ENCODE assay signal across 8 cellular contexts in genomic region chr22:28029201-28029948, GRCh38.
A peak's percentile ranks its signal among the peaks of the same experiment; 100 is the strongest.
DNase-seq lines count a peak whose midpoint lies in the region; ATAC-seq and TF ChIP-seq lines count a peak whose summit lies in the region.

No MANE protein-coding gene starts in this region.

- H3K36me3 ChIP-seq in A673 (ENCODE audit: insufficient read depth, low read length, poor library complexity, severe bottlenecking), result peaks cover 6% of the 10 kb centered on the region
- no peaks in the 10 kb centered on the region for H3K36me3 ChIP-seq in adrenal gland (replicated peaks in 1 of 2)
- H3K36me3 ChIP-seq in lower lobe of right lung, result peaks cover 10% of the 10 kb centered on the region

- peak; percentile 80 for DNase-seq in A673 (ENCODE audit: low spot score)
- peak; percentile 68 to 95 (median 82) for DNase-seq in NCI-H1417 (lab: John Stamatoyannopoulos, UW)
- peak; percentile 54 to 87 (median 69) for DNase-seq in adrenal gland
- DNase-seq in lower lobe of right lung, result peak; percentile 61
- no peak for DNase-seq in D341Med (ENCODE audit: low spot score)
- DNase-seq in erythroblast (lab: John Stamatoyannopoulos, UW), result no peak
- no peak for DNase-seq in GF-D8 (lab: John Stamatoyannopoulos, UW)

- H3K27me3 ChIP-seq in A673 (replicated peaks; ENCODE audit: insufficient read depth, low read depth, low read length, poor library complexity), result no peaks in the 10 kb centered on the region
- no peaks in the 10 kb centered on the region for H3K27me3 ChIP-seq in adrenal gland
- H3K27me3 ChIP-seq in lower lobe of right lung (ENCODE audit: low read depth), result no peaks in the 10 kb centered on the region

- H3K4me1 ChIP-seq in A673 (ENCODE audit: insufficient read depth, low read length, poor library complexity, severe bottlenecking) (peaks cover 17% of the 10 kb centered on the region), adrenal gland (replicated peaks in 1 of 2) (peaks cover 0 to 38% of the 10 kb centered on the region in 2 donors), lower lobe of right lung (peaks cover 65% of the 10 kb centered on the region)

- CTCF ChIA-PET in A673 (lab: Charles Lee), result interaction anchor here (1.2 kb wide), 1 partner anchor 22 kb away, joined by 4 read pairs; no protein-coding TSS in a partner anchor

- no TSS peak for BruUV-seq in A673 (replicated peaks; lab: Mats Ljungman, UMichigan)

- WGBS in adrenal gland, 4 donors, result 57 to 76% (median 71%) methylated on average over 5 to 6 of the region's 6 CpGs

- H3K4me3 ChIP-seq in A673 (ENCODE audit: low read depth, low read length, poor library complexity, severe bottlenecking) (no peak overlapping the region), adrenal gland (no peak overlapping the region), lower lobe of right lung (no peak overlapping the region)

- intact Hi-C loops in A673 (cut with micrococcal nuclease; ENCODE audit: unreplicated experiment) (loop anchor here (10.0 kb wide), 2 partner anchors 565 to 795 kb away; no protein-coding TSS in a partner anchor), adrenal gland (cut with DNase I) (loop anchor here (10.0 kb wide), 2 partner anchors 555 to 565 kb away; no protein-coding TSS in a partner anchor), lower lobe of right lung (cut with DNase I) (loop anchor here (10.0 kb wide), 1 partner anchor 565 kb away; no protein-coding TSS in a partner anchor)

- H3K9me3 ChIP-seq in A673 (ENCODE audit: low read depth, low read length, poor library complexity, severe bottlenecking), result no peaks in the 10 kb centered on the region
- H3K9me3 ChIP-seq in adrenal gland (replicated peaks in 1 of 3), result no peaks in the 10 kb centered on the region
- H3K9me3 ChIP-seq in lower lobe of right lung, result no peaks in the 10 kb centered on the region

- TF ChIP-seq CTCF in A673 (conservative IDR thresholded peaks at IDR 0.05; ENCODE audit: low read depth, low read length) (no peak), adrenal gland (IDR thresholded peaks at IDR 0.05) (no peak), lower lobe of right lung (IDR thresholded peaks at IDR 0.05) (no peak)

- TF ChIP-seq POLR2A in adrenal gland (IDR thresholded peaks at IDR 0.05), result no peak
- TF ChIP-seq POLR2A in erythroblast (IDR thresholded peaks at IDR 0.05; ENCODE audit: low read length), result no peak

- no peak overlapping the region for H3K27ac ChIP-seq in A673 (ENCODE audit: low read depth, low read length, poor library complexity, severe bottlenecking)
- peak overlapping the region in 2 of 5 donors; percentile 43 to 49 for H3K27ac ChIP-seq in adrenal gland
- peak overlapping the region; percentile 76 for H3K27ac ChIP-seq in lower lobe of right lung

- POLR2A ChIA-PET in A673 (lab: Charles Lee; ENCODE audit: low non-redundant PET), result no interaction called here

- ATAC-seq in lower lobe of right lung, result peak; percentile 80 to 83
- ATAC-seq in GM18520 (IDR thresholded peaks at IDR 0.05; ENCODE audit: unreplicated experiment), result no peak

Comparison
In these comparisons a context has a peak if more than half of its experiments do, and no peak if none do; other contexts are left out.
1. DNase-seq: peak in A673 (single experiment), NCI-H1417 (3 of 3), adrenal gland (7 of 7) and lower lobe of right lung (single experiment); none in D341Med (single experiment), erythroblast (0 of 2) and GF-D8 (single experiment).